Comparison of ENCODE assay signal across 11 cellular contexts in the genomic region with DNA sequence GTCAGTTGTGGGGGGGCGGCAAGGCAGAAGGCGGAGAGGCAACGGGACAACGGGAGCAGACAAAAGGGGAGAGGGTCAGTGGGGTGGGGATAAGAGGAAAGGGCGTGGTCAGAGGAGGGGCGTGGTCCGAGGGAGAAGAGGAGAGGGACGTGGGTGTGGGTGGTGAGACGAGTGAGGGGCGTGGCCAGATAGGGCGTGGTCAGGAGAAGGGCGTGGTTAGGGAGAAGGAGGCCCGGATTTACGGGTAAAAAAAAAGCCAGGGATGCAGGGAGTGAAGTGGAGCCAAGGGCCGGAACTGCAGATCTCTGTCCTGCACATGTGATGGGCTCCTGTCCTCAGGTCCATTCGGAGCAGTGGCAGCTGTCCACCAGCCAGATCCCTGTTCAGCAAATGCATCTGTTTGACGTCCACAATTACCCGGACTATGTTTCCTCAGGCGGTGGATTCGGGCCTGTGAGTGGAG. TPM values are rescaled to one million over a fixed set of nuclear protein-coding genes. Genes with fewer than 3 reads are reported as not detected.
DNase-seq lines count a peak whose midpoint lies in the region; ATAC-seq and TF ChIP-seq lines count a peak whose summit lies in the region.
"Had no signal": no experiment of that assay in that cellular context is flagged by ENCODE, and none has a peak within 500 bp of the region (broad histone marks: within the 10 kb centered on the region; RNA-seq: fewer than 3 reads in every experiment).

No MANE protein-coding gene starts in this region.

- H3K9me3 Mint-ChIP-seq in glutamatergic neuron (ENCODE audit: unreplicated experiment): peaks cover 2% of the 10 kb centered on the region
- H3K9me3 Mint-ChIP-seq: immature natural killer cell had no signal

- H3K27me3 ChIP-seq in Panc1 (ENCODE audit: control insufficient read depth, insufficient read depth, low read length) (no peaks in the 10 kb centered on the region), uterus (no peaks in the 10 kb centered on the region), brain microvascular endothelial cell (replicated peaks) (no peaks in the 10 kb centered on the region)
- H3K27me3 ChIP-seq: ascending aorta had no signal

- H3K27ac ChIP-seq in Panc1 (ENCODE audit: low read length): no peak overlapping the region
- H3K27ac ChIP-seq in uterus: peak overlapping the region; percentile 45 to 57
- H3K27ac ChIP-seq in brain microvascular endothelial cell: no peak overlapping the region
- H3K27ac ChIP-seq: ascending aorta, C4-2B had no signal

- POLR2A ChIA-PET in Panc1 (lab: Charles Lee): no interaction called here

- CTCF ChIA-PET in Panc1 (lab: Charles Lee): no interaction called here

- H3K4me1 Mint-ChIP-seq in glutamatergic neuron (ENCODE audit: low read depth, unreplicated experiment): no peaks in the 10 kb centered on the region

- H3K4me3 ChIP-seq in Panc1 (ENCODE audit: low read depth in 2 of 2, low read length in 2 of 2) (no peak overlapping the region), uterus (peak overlapping the region; percentile 13 to 19), brain microvascular endothelial cell (ENCODE audit: low read depth, low read length) (no peak overlapping the region)
- H3K4me3 ChIP-seq: ascending aorta had no signal

- H3K4me3 Mint-ChIP-seq in glutamatergic neuron (ENCODE audit: unreplicated experiment): no peak overlapping the region
- H3K4me3 Mint-ChIP-seq: immature natural killer cell had no signal

- no peaks in the 10 kb centered on the region for H3K9me3 ChIP-seq in Panc1 (ENCODE audit: control insufficient read depth, insufficient read depth, low read depth, low read length)
- H3K9me3 ChIP-seq in uterus: no peaks in the 10 kb centered on the region
- H3K9me3 ChIP-seq: ascending aorta had no signal

- H3K36me3 ChIP-seq in Panc1 (ENCODE audit: control insufficient read depth, insufficient read depth, low read length): no peaks in the 10 kb centered on the region
- no peaks in the 10 kb centered on the region for H3K36me3 ChIP-seq in uterus
- H3K36me3 ChIP-seq in brain microvascular endothelial cell (replicated peaks): no peaks in the 10 kb centered on the region
- H3K36me3 ChIP-seq: ascending aorta had no signal

- H3K4me1 ChIP-seq in Panc1 (ENCODE audit: control insufficient read depth, insufficient read depth, low read length): no peaks in the 10 kb centered on the region; the same call in 1 of the 2 replicates
- no peaks in the 10 kb centered on the region for H3K4me1 ChIP-seq in uterus
- H3K4me1 ChIP-seq: ascending aorta had no signal

- no peak for ATAC-seq in Right ventricle myocardium superior (ENCODE audit: poor library complexity)
- ATAC-seq in Panc1: peak; percentile 54; the same call in 1 of the 2 replicates
- ATAC-seq in HG02571 (IDR thresholded peaks at IDR 0.05; ENCODE audit: unreplicated experiment): no peak

- peaks cover 4% of the 10 kb centered on the region for H3K36me3 Mint-ChIP-seq in glutamatergic neuron (ENCODE audit: unreplicated experiment)

- no peak overlapping the region for H3K27ac Mint-ChIP-seq in glutamatergic neuron (ENCODE audit: unreplicated experiment)

- intact Hi-C loops in Right ventricle myocardium superior (cut with DNase I) (no loop called here), cardiac septum (cut with DNase I) (no loop called here), Panc1 (cut with micrococcal nuclease; ENCODE audit: unreplicated experiment) (no loop called here), uterus (cut with DNase I; ENCODE audit: low total_unique reads) (no loop called here)

- DNase-seq in Right ventricle myocardium superior: peak; percentile 77
- DNase-seq in cardiac septum (ENCODE audit: low spot score): no peak
- DNase-seq in Panc1 (ENCODE audit: low read depth, low spot score): peak; percentile 10
- DNase-seq in glutamatergic neuron: peak; percentile 65
- peak; percentile 93 to 95 for DNase-seq in uterus
- no peak for DNase-seq in NCI-H510A treated with DMSO at 0.1 percent for 48 hours (lab: John Stamatoyannopoulos, UW)
- DNase-seq in brain microvascular endothelial cell: no peak
- DNase-seq: immature natural killer cell had no signal

- in situ Hi-C loops in Panc1 (cut with HindIII; ENCODE audit: low pct_unique_long_range_greater_than_20kb, low sequenced_read_pairs) (no loop called here), brain microvascular endothelial cell (cut with HindIII; ENCODE audit: low pct_ligation_motif_present, low sequenced_read_pairs) (no loop called here)

- peaks cover 4% of the 10 kb centered on the region for H3K27me3 Mint-ChIP-seq in glutamatergic neuron (ENCODE audit: unreplicated experiment)

- TF ChIP-seq CTCF in Panc1 (IDR thresholded peaks at IDR 0.05) (no peak), glutamatergic neuron (IDR thresholded peaks at IDR 0.05; ENCODE audit: partially characterized antibody, unreplicated experiment) (no peak), uterus (IDR thresholded peaks at IDR 0.05) (no peak), brain microvascular endothelial cell (IDR thresholded peaks at IDR 0.05; ENCODE audit: low read depth, low read length, missing control alignments) (no peak)

- TF ChIP-seq POLR2A in uterus (IDR thresholded peaks at IDR 0.05): no peak

- no TSS peak for BruUV-seq in Panc1 (replicated peaks; lab: Mats Ljungman, UMichigan)

RNA-seq across cellular contexts. Expression of gene CPT1C, which starts 21.5 kb away (rescaled TPM):
- total RNA-seq in Right ventricle myocardium superior (2.2 TPM), cardiac septum (3.1 TPM), Panc1 (2021; ENCODE audit: unreplicated experiment) (0.23 TPM), glutamatergic neuron (ENCODE audit: unreplicated experiment) (133 TPM), uterus (10 to 100 TPM in 2 of 4 donors, 1 to 10 TPM in 2; 1.5 to 26.6 (median 12.2) TPM)
- polyA plus RNA-seq in Panc1 (2012; ENCODE audit: insufficient read length): 2.0 TPM
- polyA plus RNA-seq: immature natural killer cell had no signal

RNA-seq across cellular contexts. Expression of gene ADM5, which starts 23.0 kb away (rescaled TPM):
- 0.67 TPM for total RNA-seq in Right ventricle myocardium superior
- 0.19 TPM for total RNA-seq in cardiac septum
- 4.7 TPM for total RNA-seq in Panc1 (2021; ENCODE audit: unreplicated experiment)
- polyA plus RNA-seq in Panc1 (2012; ENCODE audit: insufficient read length): 2.9 TPM
- total RNA-seq in glutamatergic neuron (ENCODE audit: unreplicated experiment): 3.2 TPM
- total RNA-seq in uterus: 1 to 10 TPM in 3 of 4 donors, not detected in 1; 1.3 to 6.0 (median 1.5) TPM

RNA-seq across cellular contexts. Expression of gene PRMT1, which starts 35.4 kb away (rescaled TPM):
- 110 TPM for total RNA-seq in Right ventricle myocardium superior
- total RNA-seq in cardiac septum: 124 TPM
- 219 TPM for total RNA-seq in Panc1 (2021; ENCODE audit: unreplicated experiment)
- polyA plus RNA-seq in Panc1 (2012; ENCODE audit: insufficient read length): 317 TPM
- total RNA-seq in glutamatergic neuron (ENCODE audit: unreplicated experiment): 177 TPM
- total RNA-seq in uterus: 100 to 1,000 TPM in 3 of 4 donors, 10 to 100 TPM in 1; 78.5 to 274 (median 217) TPM

RNA-seq across cellular contexts. Expression of gene BCL2L12, which starts 46.7 kb away (rescaled TPM):
- 10.8 TPM for total RNA-seq in Right ventricle myocardium superior
- total RNA-seq in cardiac septum: 8.9 TPM
- total RNA-seq in Panc1 (2021; ENCODE audit: unreplicated experiment): 69.6 TPM
- polyA plus RNA-seq in Panc1 (2012; ENCODE audit: insufficient read length): 59.0 TPM
- 7.5 TPM for total RNA-seq in glutamatergic neuron (ENCODE audit: unreplicated experiment)
- 10 to 100 TPM in 1 of 4 donors, 1 to 10 TPM in 3; 3.1 to 23.8 (median 3.5) TPM for total RNA-seq in uterus

RNA-seq across cellular contexts. Expression of gene IRF3, which starts 46.8 kb away (rescaled TPM):
- total RNA-seq in Right ventricle myocardium superior (29.9 TPM), cardiac septum (33.7 TPM), Panc1 (2021; ENCODE audit: unreplicated experiment) (109 TPM), glutamatergic neuron (ENCODE audit: unreplicated experiment) (40.1 TPM), uterus (100 to 1,000 TPM in 1 of 4 donors, 10 to 100 TPM in 2, 1 to 10 TPM in 1; 8.2 to 106 (median 63.9) TPM)
- polyA plus RNA-seq in Panc1 (2012; ENCODE audit: insufficient read length): 176 TPM

Comparison
In these comparisons a context has a peak if more than half of its experiments do, and no peak if none do; other contexts are left out.
1. DNase-seq: peak in Right ventricle myocardium superior (single experiment), Panc1 (single experiment), glutamatergic neuron (single experiment) and uterus (2 of 2); none in cardiac septum (single experiment), NCI-H510A treated with DMSO at 0.1 percent for 48 hours (single experiment) and brain microvascular endothelial cell (single experiment).
2. H3K27ac ChIP-seq: peak in uterus (2 of 2); none in Panc1 (single experiment) and brain microvascular endothelial cell (single experiment).
3. H3K4me3 ChIP-seq: peak in uterus (2 of 2); none in Panc1 (0 of 2) and brain microvascular endothelial cell (single experiment).